Comparison of ENCODE assay signal across 2 cellular contexts in genomic region chr10:31142026-31142425, GRCh38.
TF ChIP-seq lines count a peak whose summit lies in the region.

No MANE protein-coding gene starts in this region.

TF ChIP-seq in IMR-90, 13 proteins besides CTCF, POLR2A, EP300 and RAD21 (continued from another document):
- TF ChIP-seq, protein P1, sequence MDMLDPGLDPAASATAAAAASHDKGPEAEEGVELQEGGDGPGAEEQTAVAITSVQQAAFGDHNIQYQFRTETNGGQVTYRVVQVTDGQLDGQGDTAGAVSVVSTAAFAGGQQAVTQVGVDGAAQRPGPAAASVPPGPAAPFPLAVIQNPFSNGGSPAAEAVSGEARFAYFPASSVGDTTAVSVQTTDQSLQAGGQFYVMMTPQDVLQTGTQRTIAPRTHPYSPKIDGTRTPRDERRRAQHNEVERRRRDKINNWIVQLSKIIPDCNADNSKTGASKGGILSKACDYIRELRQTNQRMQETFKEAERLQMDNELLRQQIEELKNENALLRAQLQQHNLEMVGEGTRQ (IDR thresholded peaks at IDR 0.05; ENCODE audit: low read depth, low read length), result no peak
- TF ChIP-seq, protein P2, sequence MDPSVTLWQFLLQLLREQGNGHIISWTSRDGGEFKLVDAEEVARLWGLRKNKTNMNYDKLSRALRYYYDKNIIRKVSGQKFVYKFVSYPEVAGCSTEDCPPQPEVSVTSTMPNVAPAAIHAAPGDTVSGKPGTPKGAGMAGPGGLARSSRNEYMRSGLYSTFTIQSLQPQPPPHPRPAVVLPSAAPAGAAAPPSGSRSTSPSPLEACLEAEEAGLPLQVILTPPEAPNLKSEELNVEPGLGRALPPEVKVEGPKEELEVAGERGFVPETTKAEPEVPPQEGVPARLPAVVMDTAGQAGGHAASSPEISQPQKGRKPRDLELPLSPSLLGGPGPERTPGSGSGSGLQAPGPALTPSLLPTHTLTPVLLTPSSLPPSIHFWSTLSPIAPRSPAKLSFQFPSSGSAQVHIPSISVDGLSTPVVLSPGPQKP (IDR thresholded peaks at IDR 0.05; ENCODE audit: borderline replicate concordance, low read depth, low read length), result no peak
- TF ChIP-seq MAZ (IDR thresholded peaks at IDR 0.05; ENCODE audit: borderline replicate concordance, low read depth, low read length), result no peak

TF ChIP-seq in HEK293T, 16 proteins besides CTCF, POLR2A, EP300 and RAD21 (continued from another document):
- no peak for TF ChIP-seq PKNOX1 (IDR thresholded peaks at IDR 0.05)
- TF ChIP-seq FOXK2 (IDR thresholded peaks at IDR 0.05), result no peak
- no peak for TF ChIP-seq ELF4 (IDR thresholded peaks at IDR 0.05)
- no peak for TF ChIP-seq SUZ12 (IDR thresholded peaks at IDR 0.05)
- TF ChIP-seq FOXA1 (IDR thresholded peaks at IDR 0.05), result no peak
- TF ChIP-seq ZNF384 (IDR thresholded peaks at IDR 0.05), result no peak
TF ChIP-seq in HEK293T: peak in this region for 0.
